Comparison of ENCODE assay signal across 8 cellular contexts in the genomic region with DNA sequence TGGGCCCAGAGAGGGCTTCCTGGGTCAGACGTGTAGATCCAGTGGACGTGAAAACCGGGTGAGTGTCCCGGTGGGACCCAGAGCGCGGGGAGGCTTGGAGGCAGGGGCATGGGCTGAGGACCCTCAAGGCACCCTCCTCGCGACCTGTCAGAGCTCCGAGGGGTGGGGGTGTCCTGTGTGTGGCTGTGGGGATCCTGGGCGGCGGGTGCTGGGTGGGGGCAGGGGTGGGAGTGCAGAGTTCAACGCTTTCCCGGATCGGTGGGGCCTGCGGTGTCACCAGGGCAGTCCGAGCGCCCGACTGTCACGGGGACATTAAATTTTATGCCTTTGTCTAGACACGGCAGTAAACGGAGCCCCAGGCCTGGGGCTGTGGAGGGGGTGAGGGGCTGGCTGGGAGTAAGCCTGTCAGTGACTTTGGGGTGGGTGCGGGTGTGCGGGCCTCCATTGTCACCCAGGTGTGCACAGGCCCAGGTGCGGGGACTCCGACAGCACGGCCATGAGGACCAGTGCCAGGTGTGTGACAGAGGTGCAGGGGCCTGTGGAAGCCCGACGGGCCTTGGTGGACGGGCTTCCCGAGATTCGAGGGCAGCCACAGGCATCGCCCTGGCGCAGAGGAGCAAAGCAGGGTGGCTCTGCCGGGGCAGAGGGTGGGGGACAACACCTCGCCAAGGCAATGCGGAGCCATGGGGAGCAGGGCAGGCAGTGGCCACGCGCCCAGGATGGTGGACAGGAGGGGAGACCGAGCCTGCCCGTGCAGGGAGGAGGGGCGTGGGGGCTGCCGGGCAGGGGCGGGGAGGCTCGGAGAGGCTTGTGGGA. TPM values are rescaled to one million over a fixed set of nuclear protein-coding genes. Genes with fewer than 3 reads are reported as not detected.
DNase-seq lines count a peak whose midpoint lies in the region; ATAC-seq, FAIRE-seq and TF ChIP-seq lines count a peak whose summit lies in the region.

No MANE protein-coding gene starts in this region.

- no peak for FAIRE-seq in bronchial epithelial cell (lab: Jason Lieb, UNC)

- H3K27me3 ChIP-seq in HUES64 (ENCODE audit: insufficient read depth, low read length) (peaks cover 53% of the 10 kb centered on the region), bronchial epithelial cell (ENCODE audit: control insufficient read depth, insufficient read depth, low read length) (peaks cover 15% of the 10 kb centered on the region)

- no peak for ATAC-seq in GM18867 (IDR thresholded peaks at IDR 0.05; ENCODE audit: unreplicated experiment)

- H3K27ac ChIP-seq in 22Rv1, result peak overlapping the region; percentile 66
- no peak overlapping the region for H3K27ac ChIP-seq in HUES64 (ENCODE audit: low read depth, low read length)
- no peak overlapping the region for H3K27ac ChIP-seq in mesodermal cell (ENCODE audit: low read depth, low read length, severe bottlenecking)

- H3K9ac ChIP-seq in HUES64 (ENCODE audit: low read depth, low read length), result no peak overlapping the region

- H3K4me1 ChIP-seq in HUES64 (ENCODE audit: insufficient read depth, low read length) (no peaks in the 10 kb centered on the region), mesodermal cell (ENCODE audit: control insufficient read depth, insufficient read depth, low read length, poor library complexity, severe bottlenecking) (peaks cover 5% of the 10 kb centered on the region)

- no peak for DNase-seq in bronchial epithelial cell (ENCODE audit: low read depth)
- no peak for DNase-seq in MV-4-11 (lab: John Stamatoyannopoulos, UW)
- DNase-seq in amygdala (lab: John Stamatoyannopoulos, UW), result no peak
- DNase-seq in GM19240 (ENCODE audit: insufficient read length, low spot score), result no peak

- no peak for TF ChIP-seq CTCF in 22Rv1 (IDR thresholded peaks at IDR 0.05)
- no peak for TF ChIP-seq CTCF in bronchial epithelial cell (IDR thresholded peaks at IDR 0.05; ENCODE audit: insufficient read depth, low read length, severe bottlenecking)

- 64% methylated on average over 44 of the region's 44 CpGs for WGBS in HUES64
- 75 to 80% methylated on average over 26 to 31 of the region's 44 CpGs for WGBS in mesodermal cell (ENCODE audit: insufficient coverage in 2 of 2), 2 experiments

- H3K4me3 ChIP-seq in HUES64 (ENCODE audit: low read length) (peak overlapping the region; percentile 45; the same call in 1 of the 2 replicates), bronchial epithelial cell (ENCODE audit: low read depth, low read length) (peak overlapping the region; percentile 49), mesodermal cell (ENCODE audit: extremely low read depth, insufficient read depth, low read length, poor library complexity, severe bottlenecking) (peak overlapping the region; percentile 50)

- H3K9me3 ChIP-seq in HUES64 (ENCODE audit: insufficient read depth, low read depth, low read length) (peaks cover 10% of the 10 kb centered on the region; the same call in 1 of the 2 replicates), mesodermal cell (ENCODE audit: control insufficient read depth, low read length) (no peaks in the 10 kb centered on the region)

- no peaks in the 10 kb centered on the region for H3K36me3 ChIP-seq in HUES64 (ENCODE audit: insufficient read depth, low read length)
- H3K36me3 ChIP-seq in bronchial epithelial cell (ENCODE audit: control insufficient read depth, insufficient read depth, low read length), result no peaks in the 10 kb centered on the region
- no peaks in the 10 kb centered on the region for H3K36me3 ChIP-seq in mesodermal cell (ENCODE audit: control insufficient read depth, insufficient read depth, low read length)

RNA-seq across cellular contexts. Expression of gene TMEM121, which starts 1.2 kb away (rescaled TPM):
- polyA plus RNA-seq in HUES64 (2013, experiment 1 of 2), result 1.0 TPM
- polyA plus RNA-seq in HUES64 (2013, experiment 2 of 2), result 1.7 TPM
- total RNA-seq in bronchial epithelial cell, result 0.51 and 0.53 TPM in 2 replicates
- 6.6 TPM for polyA plus RNA-seq in mesodermal cell (2013, experiment 1 of 2)
- 4.8 TPM for polyA plus RNA-seq in mesodermal cell (2013, experiment 2 of 2)

RNA-seq across cellular contexts. Expression of gene TEDC1, which starts 36.5 kb away (rescaled TPM):
- 14.3 TPM for polyA plus RNA-seq in HUES64 (2013, experiment 1 of 2)
- polyA plus RNA-seq in HUES64 (2013, experiment 2 of 2), result 20.3 TPM
- 4.5 and 5.4 TPM in 2 replicates for total RNA-seq in bronchial epithelial cell
- 11.7 TPM for polyA plus RNA-seq in mesodermal cell (2013, experiment 1 of 2)
- 12.2 TPM for polyA plus RNA-seq in mesodermal cell (2013, experiment 2 of 2)

RNA-seq across cellular contexts. Expression of gene CRIP1, which starts 40.9 kb away (rescaled TPM):
- polyA plus RNA-seq in HUES64 (2013, experiment 1 of 2), result 2.6 TPM
- 4.9 TPM for polyA plus RNA-seq in HUES64 (2013, experiment 2 of 2)
- total RNA-seq in bronchial epithelial cell, result 1.5 TPM in 1 of 2 replicates, not detected in the other
- polyA plus RNA-seq in mesodermal cell (2013, experiment 1 of 2), result 50.0 TPM
- polyA plus RNA-seq in mesodermal cell (2013, experiment 2 of 2), result 33.7 TPM

RNA-seq across cellular contexts. Expression of gene CRIP2, which starts 53.0 kb away (rescaled TPM):
- 11.3 TPM for polyA plus RNA-seq in HUES64 (2013, experiment 1 of 2)
- polyA plus RNA-seq in HUES64 (2013, experiment 2 of 2), result 16.5 TPM
- 13.2 and 22.3 TPM in 2 replicates for total RNA-seq in bronchial epithelial cell
- polyA plus RNA-seq in mesodermal cell (2013, experiment 1 of 2), result 108 TPM
- 76.1 TPM for polyA plus RNA-seq in mesodermal cell (2013, experiment 2 of 2)
